31 cellular contexts compared by ENCODE assay signal in genomic region chr7:31995134-31995533, GRCh38.
"Had no signal": no experiment of that assay in that cellular context is flagged by ENCODE, and none has a peak within 500 bp of the region (broad histone marks: within the 10 kb centered on the region; RNA-seq: fewer than 3 reads in every experiment).

No MANE protein-coding gene starts in this region.

- H3K4me3 ChIP-seq: cardiac muscle cell, colonic mucosa, gastrocnemius medialis, heart left ventricle had no signal

- H3K27me3 ChIP-seq: brain microvascular endothelial cell, cardiac muscle cell, colonic mucosa, foreskin keratinocyte, gastrocnemius medialis, heart left ventricle had no signal

- H3K9me3 ChIP-seq: colonic mucosa, gastrocnemius medialis, heart left ventricle had no signal

- FAIRE-seq: astrocyte, endometrium, endothelial cell of umbilical vein had no signal

- H3K4me1 ChIP-seq: colonic mucosa, foreskin keratinocyte, gastrocnemius medialis had no signal

- DNase-seq: activated B cell treated with CpG ODN at 0.5 μM for 24 hours; activated CD4-positive, alpha-beta T cell treated with anti-CD3 and anti-CD28 coated beads for 48 hours; activated CD4-positive, alpha-beta T cell treated with anti-CD3 and anti-CD28 coated beads, Interleukin-2, amount 50 U/mL, for 1 hour; activated CD4-positive, alpha-beta T cell treated with anti-CD3 and anti-CD28 coated beads, Interleukin-2, amount 50 U/mL, for 48 hours; activated CD8-positive, alpha-beta memory T cell treated with anti-CD3 and anti-CD28 coated beads for 24 hours; activated CD8-positive, alpha-beta T cell treated with anti-CD3 and anti-CD28 coated beads for 36 hours; activated effector memory CD4-positive, alpha-beta T cell treated with Interleukin-2 at 50 U/mL for 16 hours; activated gamma-delta T cell treated with Interleukin-2 at 50 U/mL for 16 hours; activated naive CD4-positive, alpha-beta T cell treated with anti-CD3 and anti-CD28 coated beads, Interleukin-2, amount 50 U/mL, for 16 hours; activated naive CD4-positive, alpha-beta T cell treated with Interleukin-2 at 50 U/mL for 16 hours; activated T-cell treated with anti-CD3 and anti-CD28 coated beads, Interleukin-2, amount 50 U/mL, for 4 hours; amniotic stem cell; brain microvascular endothelial cell; central memory CD4-positive, alpha-beta T cell; cerebellar nuclear complex; colonic mucosa; effector CD8-positive, alpha-beta T cell; foreskin keratinocyte; gastrocnemius medialis; glutamatergic neuron; heart left ventricle; T-helper 17 cell; T1000; WERI-Rb-1 had no signal

- H3K36me3 ChIP-seq: brain microvascular endothelial cell, cardiac muscle cell, colonic mucosa, gastrocnemius medialis, heart left ventricle, WERI-Rb-1 had no signal

- ATAC-seq: activated CD4-positive, CD25-positive, alpha-beta regulatory T cell treated with anti-CD3 and anti-CD28 coated beads, Interleukin-2, amount 50 U/mL, for 24 hours; activated CD8-positive, alpha-beta T cell treated with anti-CD3 and anti-CD28 coated beads for 36 hours; activated T-cell treated with anti-CD3 and anti-CD28 coated beads, Interleukin-2, amount 50 U/mL, for 4 hours; activated T-helper 17 cell treated with anti-CD3 and anti-CD28 coated beads, Interleukin-2, amount 50 U/mL, for 72 hours; esophagus mucosa; foreskin keratinocyte; gastrocnemius medialis; heart left ventricle; T-helper 17 cell had no signal

- H3K27ac ChIP-seq: brain microvascular endothelial cell, cardiac muscle cell, colonic mucosa, foreskin keratinocyte, gastrocnemius medialis, heart left ventricle, WERI-Rb-1 had no signal
